11 cellular contexts compared by ENCODE assay signal in the genomic region with DNA sequence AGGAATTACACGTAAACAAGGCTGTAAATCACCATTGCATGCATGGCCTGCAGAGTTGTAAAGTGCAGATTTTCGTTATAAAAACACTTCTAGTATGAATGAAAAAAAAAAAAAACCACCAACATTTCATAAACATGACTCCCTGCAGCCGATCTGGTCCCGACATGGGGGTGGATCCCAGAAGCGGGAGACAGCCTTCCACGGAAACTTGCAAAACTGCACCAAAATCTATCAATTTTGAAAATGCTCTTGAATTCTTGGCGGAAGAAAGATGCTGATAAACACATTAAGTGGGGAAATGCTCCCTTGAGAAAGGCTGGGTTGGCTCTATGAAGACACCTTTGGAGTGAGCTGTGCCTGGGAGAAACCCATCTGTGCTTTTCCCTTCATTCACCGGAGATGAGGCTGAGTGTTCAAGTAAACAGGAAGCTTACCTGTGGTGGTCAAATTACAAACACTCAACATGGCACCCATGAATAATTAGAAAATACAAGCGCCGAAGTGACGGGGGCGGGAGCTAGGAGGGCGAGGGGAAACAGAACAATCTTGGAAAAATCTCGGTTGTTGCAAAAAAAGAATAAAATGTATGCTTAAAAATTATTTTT. TPM values are rescaled to one million over a fixed set of nuclear protein-coding genes. Genes with fewer than 3 reads are reported as not detected.
DNase-seq lines count a peak whose midpoint lies in the region; ATAC-seq and TF ChIP-seq lines count a peak whose summit lies in the region.
"Had no signal": no experiment of that assay in that cellular context is flagged by ENCODE, and none has a peak within 500 bp of the region (broad histone marks: within the 10 kb centered on the region; RNA-seq: fewer than 3 reads in every experiment).

No MANE protein-coding gene starts in this region.

- no peak overlapping the region for H3K4me3 ChIP-seq in CD8-positive, alpha-beta memory T cell (ENCODE audit: low read length)
- H3K4me3 ChIP-seq in MG63, result peak overlapping the region; percentile 39

- no peak overlapping the region for H3K27ac ChIP-seq in CD8-positive, alpha-beta memory T cell (ENCODE audit: low read depth, low read length)
- H3K27ac ChIP-seq: coronary artery, Peyer's patch had no signal

- CTCF ChIA-PET in CD8-positive, alpha-beta memory T cell (lab: Charles Lee), result interaction anchor here (0.8 to 1.1 kb wide), 3 partner anchors 9 to 67 kb away, joined by 3 read pairs; no protein-coding TSS in a partner anchor

- no peaks in the 10 kb centered on the region for H3K9me3 ChIP-seq in CD8-positive, alpha-beta memory T cell (ENCODE audit: low read length)
- no peaks in the 10 kb centered on the region for H3K9me3 ChIP-seq in MG63
- H3K9me3 ChIP-seq: Peyer's patch had no signal

- H3K27me3 Mint-ChIP-seq in CD8-positive, alpha-beta memory T cell, result peaks cover 45 to 57% of the 10 kb centered on the region in 2 donors
- peaks cover 53% of the 10 kb centered on the region for H3K27me3 Mint-ChIP-seq in brain
- peaks cover 44 to 60% of the 10 kb centered on the region in 2 donors for H3K27me3 Mint-ChIP-seq in natural killer cell (ENCODE audit: low read depth in 2 of 2)

- H3K4me3 Mint-ChIP-seq in CD8-positive, alpha-beta memory T cell, result peak overlapping the region in 5 of 7 donors; percentile 2 to 61 (median 56)
- H3K4me3 Mint-ChIP-seq in brain, result peak overlapping the region; percentile 77 to 86 (median 82)
- peak overlapping the region; percentile 69 for H3K4me3 Mint-ChIP-seq in natural killer cell

- POLR2A ChIA-PET in CD8-positive, alpha-beta memory T cell (lab: Charles Lee), result no interaction called here

- intact Hi-C loops in natural killer cell (cut with micrococcal nuclease), result no loop called here

- H3K36me3 Mint-ChIP-seq in CD8-positive, alpha-beta memory T cell, result peaks cover 0 to 18% (median 2%) of the 10 kb centered on the region in 3 donors
- no peaks in the 10 kb centered on the region for H3K36me3 Mint-ChIP-seq in brain
- H3K36me3 Mint-ChIP-seq in natural killer cell, result peaks cover 10% of the 10 kb centered on the region

- peaks cover 26% of the 10 kb centered on the region for H3K27me3 ChIP-seq in CD8-positive, alpha-beta memory T cell (ENCODE audit: insufficient read depth, low read length, poor library complexity, severe bottlenecking)
- 0 out of 2 replicates have a peak, but pooled peaks cover 4% of the 10 kb centered on the region for H3K27me3 ChIP-seq in MG63

- ATAC-seq in natural killer cell, result no peak
- ATAC-seq in GM19467 (IDR thresholded peaks at IDR 0.05; ENCODE audit: unreplicated experiment), result no peak

- H3K27ac Mint-ChIP-seq in CD8-positive, alpha-beta memory T cell, result peak overlapping the region in 7 of 8 donors; percentile 5 to 94 (median 70)
- H3K27ac Mint-ChIP-seq in brain, result peak overlapping the region in 1 of 5 experiments; percentile 36
- peak overlapping the region; percentile 38 to 44 for H3K27ac Mint-ChIP-seq in natural killer cell

- no peak for DNase-seq in CD8-positive, alpha-beta memory T cell
- DNase-seq in MG63 (no peak), natural killer cell (no peak), SIG-M5 treated with dmso at 0.1 percent for 504 hours (lab: John Stamatoyannopoulos, UW; ENCODE audit: unreplicated experiment) (no peak)
- no peak for DNase-seq in central memory CD4-positive, alpha-beta T cell
- DNase-seq: Peyer's patch had no signal

- H3K4me1 Mint-ChIP-seq in CD8-positive, alpha-beta memory T cell, result peaks cover 9 to 17% (median 12%) of the 10 kb centered on the region in 3 donors
- peaks cover 11% of the 10 kb centered on the region for H3K4me1 Mint-ChIP-seq in brain
- H3K4me1 Mint-ChIP-seq in natural killer cell, result peaks cover 6 to 16% of the 10 kb centered on the region in 2 donors

- H3K9me3 Mint-ChIP-seq in CD8-positive, alpha-beta memory T cell, result peaks cover 0 to 4% (median 0%) of the 10 kb centered on the region in 5 donors
- H3K9me3 Mint-ChIP-seq in brain, result peaks cover 12 to 16% (median 13%) of the 10 kb centered on the region in 5 experiments
- no peaks in the 10 kb centered on the region for H3K9me3 Mint-ChIP-seq in natural killer cell

- peaks cover 9% of the 10 kb centered on the region for H3K4me1 ChIP-seq in CD8-positive, alpha-beta memory T cell (ENCODE audit: insufficient read depth, low read length)

- no peaks in the 10 kb centered on the region for H3K36me3 ChIP-seq in CD8-positive, alpha-beta memory T cell (ENCODE audit: insufficient read depth, low read length)
- H3K36me3 ChIP-seq in MG63, result no peaks in the 10 kb centered on the region

- TF ChIP-seq CTCF in brain (conservative IDR thresholded peaks at IDR 0.05), result no peak
- no peak for TF ChIP-seq CTCF in natural killer cell (IDR thresholded peaks at IDR 0.05)

RNA-seq across cellular contexts. Expression of gene ANKRD60, which starts 0.8 kb away (rescaled TPM):
- not detected for total RNA-seq in CD8-positive, alpha-beta memory T cell
- polyA plus RNA-seq in CD8-positive, alpha-beta memory T cell, result not detected
- not detected in 2 replicates for total RNA-seq in MG63 (2014; rRNA removed; shearing (Covaris generic); ENCODE audit: low replicate concordance)
- not detected for polyA plus RNA-seq in brain (ENCODE audit: insufficient read depth, low read depth, low replicate concordance)
- not detected for total RNA-seq in natural killer cell
- total RNA-seq: Peyer's patch, sciatic nerve had no signal
- polyA plus RNA-seq: keratinocyte had no signal
